ENCODE assay signal across 19 cellular contexts in genomic region chr10:118658762-118659161, GRCh38.
DNase-seq lines count a peak whose midpoint lies in the region; ATAC-seq and TF ChIP-seq lines count a peak whose summit lies in the region.
"Had no signal": no experiment of that assay in that cellular context is flagged by ENCODE, and none has a peak within 500 bp of the region (broad histone marks: within the 10 kb centered on the region; RNA-seq: fewer than 3 reads in every experiment).

No MANE protein-coding gene starts in this region.

- no peak overlapping the region for H3K4me2 ChIP-seq in Karpas-422 (ENCODE audit: low read depth, low read length, poor library complexity, severe bottlenecking)
- H3K4me2 ChIP-seq: PC-9 had no signal

- no peak overlapping the region for H2AFZ ChIP-seq in Karpas-422 (ENCODE audit: low read length)
- H2AFZ ChIP-seq: PC-9 had no signal

- H3K9me3 ChIP-seq in Karpas-422 (ENCODE audit: low read length) = no peaks in the 10 kb centered on the region

- H3K4me1 ChIP-seq in Karpas-422 (ENCODE audit: low read length) = no peaks in the 10 kb centered on the region

- no peak overlapping the region for H3K4me3 ChIP-seq in Karpas-422 (ENCODE audit: low read length)
- H3K4me3 ChIP-seq: PC-9 had no signal

- no peaks in the 10 kb centered on the region for H3K9me2 ChIP-seq in Karpas-422 (replicated peaks; ENCODE audit: insufficient read depth, low read length)

- H3K9ac ChIP-seq in Karpas-422 (ENCODE audit: low read length) = no peak overlapping the region

- H3K27me3 Mint-ChIP-seq in activated CD8-positive, alpha-beta memory T cell treated with anti-CD3 and anti-CD28 coated beads, Interleukin-2, amount 10 ng/mL, durations not matched to agents 7 days and 5 days = peaks cover 36% of the 10 kb centered on the region
- H3K27me3 Mint-ChIP-seq in chondrocyte (ENCODE audit: low read depth) = peaks cover 17% of the 10 kb centered on the region
- H3K27me3 Mint-ChIP-seq in activated CD4-positive, alpha-beta memory T cell treated with anti-CD3 and anti-CD28 coated beads for 36 hours = peaks cover 2% of the 10 kb centered on the region

- no peaks in the 10 kb centered on the region for H3K79me2 ChIP-seq in Karpas-422 (ENCODE audit: low read length)

- H3K4me1 Mint-ChIP-seq in activated CD8-positive, alpha-beta memory T cell treated with anti-CD3 and anti-CD28 coated beads, Interleukin-2, amount 10 ng/mL, durations not matched to agents 7 days and 5 days = peaks cover 16% of the 10 kb centered on the region
- H3K4me1 Mint-ChIP-seq in chondrocyte (ENCODE audit: low read depth) = no peaks in the 10 kb centered on the region
- peaks cover 55% of the 10 kb centered on the region for H3K4me1 Mint-ChIP-seq in activated CD4-positive, alpha-beta memory T cell treated with anti-CD3 and anti-CD28 coated beads for 36 hours (ENCODE audit: low read depth)

- TF ChIP-seq CTCF in chondrocyte (IDR thresholded peaks at IDR 0.05) = no peak

- H3K4me3 Mint-ChIP-seq in activated CD8-positive, alpha-beta memory T cell treated with anti-CD3 and anti-CD28 coated beads, Interleukin-2, amount 10 ng/mL, durations not matched to agents 7 days and 5 days = no peak overlapping the region
- no peak overlapping the region for H3K4me3 Mint-ChIP-seq in chondrocyte (ENCODE audit: unreplicated experiment)
- no peak overlapping the region for H3K4me3 Mint-ChIP-seq in activated CD4-positive, alpha-beta memory T cell treated with anti-CD3 and anti-CD28 coated beads for 36 hours

- no peak for ATAC-seq in activated CD8-positive, alpha-beta memory T cell treated with anti-CD3 and anti-CD28 coated beads, Interleukin-2, amount 10 ng/mL, durations not matched to agents 7 days and 5 days
- no peak for ATAC-seq in HG03378 (IDR thresholded peaks at IDR 0.05; ENCODE audit: unreplicated experiment)
- ATAC-seq: HepG2, Right ventricle myocardium inferior had no signal

- H3K27ac ChIP-seq in Karpas-422 (ENCODE audit: low read length) = no peak overlapping the region
- H3K27ac ChIP-seq: PC-9 had no signal

- POLR2A ChIA-PET in activated CD4-positive, alpha-beta memory T cell treated with anti-CD3 and anti-CD28 coated beads for 36 hours (lab: Charles Lee) = no interaction called here

- H4K20me1 ChIP-seq in Karpas-422 (ENCODE audit: insufficient read depth, low read depth, low read length) = no peaks in the 10 kb centered on the region

- H3K27me3 ChIP-seq in Karpas-422 (ENCODE audit: low read length) = no peaks in the 10 kb centered on the region

- CTCF ChIA-PET in activated CD8-positive, alpha-beta memory T cell treated with anti-CD3 and anti-CD28 coated beads, Interleukin-2, amount 10 ng/mL, durations not matched to agents 7 days and 5 days (lab: Charles Lee) = no interaction called here
- CTCF ChIA-PET in activated CD4-positive, alpha-beta memory T cell treated with anti-CD3 and anti-CD28 coated beads for 36 hours (lab: Charles Lee) = interaction anchor here (1.5 kb wide), 1 partner anchor 10 kb away, joined by 4 read pairs; no protein-coding TSS in a partner anchor

- H3K27ac Mint-ChIP-seq in activated CD8-positive, alpha-beta memory T cell treated with anti-CD3 and anti-CD28 coated beads, Interleukin-2, amount 10 ng/mL, durations not matched to agents 7 days and 5 days = no peak overlapping the region
- H3K27ac Mint-ChIP-seq in chondrocyte (ENCODE audit: unreplicated experiment) = no peak overlapping the region
- no peak overlapping the region for H3K27ac Mint-ChIP-seq in activated CD4-positive, alpha-beta memory T cell treated with anti-CD3 and anti-CD28 coated beads for 36 hours

- peaks cover 3% of the 10 kb centered on the region for H3K9me3 Mint-ChIP-seq in activated CD8-positive, alpha-beta memory T cell treated with anti-CD3 and anti-CD28 coated beads, Interleukin-2, amount 10 ng/mL, durations not matched to agents 7 days and 5 days (ENCODE audit: low read depth)
- peaks cover 67% of the 10 kb centered on the region for H3K9me3 Mint-ChIP-seq in chondrocyte (ENCODE audit: low read depth)
- H3K9me3 Mint-ChIP-seq in activated CD4-positive, alpha-beta memory T cell treated with anti-CD3 and anti-CD28 coated beads for 36 hours = peaks cover 23% of the 10 kb centered on the region

- intact Hi-C loops in activated CD4-positive, alpha-beta memory T cell treated with anti-CD3 and anti-CD28 coated beads for 36 hours (cut with micrococcal nuclease) = no loop called here

- no peaks in the 10 kb centered on the region for H3K36me3 Mint-ChIP-seq in activated CD8-positive, alpha-beta memory T cell treated with anti-CD3 and anti-CD28 coated beads, Interleukin-2, amount 10 ng/mL, durations not matched to agents 7 days and 5 days
- H3K36me3 Mint-ChIP-seq in chondrocyte (ENCODE audit: low read depth) = peaks cover 22% of the 10 kb centered on the region
- peaks cover 6% of the 10 kb centered on the region for H3K36me3 Mint-ChIP-seq in activated CD4-positive, alpha-beta memory T cell treated with anti-CD3 and anti-CD28 coated beads for 36 hours

- no peaks in the 10 kb centered on the region for H3K36me3 ChIP-seq in Karpas-422 (ENCODE audit: insufficient read depth, low read length)

- DNase-seq in activated CD8-positive, alpha-beta memory T cell treated with anti-CD3 and anti-CD28 coated beads, Interleukin-2, amount 50 U/mL, for 48 hours = peak; percentile 43
- DNase-seq in activated CD8-positive, alpha-beta memory T cell treated with anti-CD3 and anti-CD28 coated beads, Interleukin-2, amount 10 ng/mL, durations not matched to agents 7 days and 5 days = no peak
- peak; percentile 22 for DNase-seq in Karpas-422
- peak; percentile 32 for DNase-seq in chondrocyte (ENCODE audit: low spot score)
- DNase-seq in activated CD4-positive, alpha-beta memory T cell treated with anti-CD3 and anti-CD28 coated beads for 36 hours = no peak
- no peak for DNase-seq in NOMO-1 (lab: John Stamatoyannopoulos, UW; ENCODE audit: unreplicated experiment in 2 of 2)
- DNase-seq: 8988T, ACHN, DMS79, MV-4-11, NCI-H1105, NCI-H1436 treated with DMSO at 0.1 percent for 48 hours, NCI-H187 treated with DMSO at 0.1 percent for 48 hours, NCI-H524 treated with DMSO at 0.1 percent for 48 hours, NCI-H774, PC-9 had no signal

Comparison
In these comparisons a context has a peak if more than half of its experiments do, and no peak if none do; other contexts are left out.
1. DNase-seq: peak in activated CD8-positive, alpha-beta memory T cell treated with anti-CD3 and anti-CD28 coated beads, Interleukin-2, amount 50 U/mL, for 48 hours (single experiment), Karpas-422 (single experiment) and chondrocyte (single experiment); none in activated CD8-positive, alpha-beta memory T cell treated with anti-CD3 and anti-CD28 coated beads, Interleukin-2, amount 10 ng/mL, durations not matched to agents 7 days and 5 days (single experiment), activated CD4-positive, alpha-beta memory T cell treated with anti-CD3 and anti-CD28 coated beads for 36 hours (single experiment) and NOMO-1 (0 of 2).